ENCODE assay signal across 16 cellular contexts in genomic region chr11:121540627-121541026, GRCh38.
DNase-seq lines count a peak whose midpoint lies in the region; ATAC-seq, FAIRE-seq and TF ChIP-seq lines count a peak whose summit lies in the region.
"Had no signal": no experiment of that assay in that cellular context is flagged by ENCODE, and none has a peak within 500 bp of the region (broad histone marks: within the 10 kb centered on the region; RNA-seq: fewer than 3 reads in every experiment).

No MANE protein-coding gene starts in this region.

- BruUV-seq in OCI-LY7 (replicated peaks; lab: Mats Ljungman, UMichigan) = TSS peak; percentile 6

- intact Hi-C loops in OCI-LY7 (cut with micrococcal nuclease; ENCODE audit: unreplicated experiment) (no loop called here), ovary (cut with DNase I) (no loop called here)

- H3K9me2 ChIP-seq in OCI-LY7 (ENCODE audit: insufficient read depth, low read length) = no peaks in the 10 kb centered on the region

- H3K36me3 ChIP-seq in OCI-LY7 (ENCODE audit: insufficient read depth, low read length) (peaks cover 97% of the 10 kb centered on the region), ovary (no peaks in the 10 kb centered on the region)
- H3K36me3 ChIP-seq: SJSA1 had no signal

- no peak overlapping the region for H2AFZ ChIP-seq in OCI-LY7 (ENCODE audit: low read length)

- H3K9me3 ChIP-seq in OCI-LY7 (ENCODE audit: low read length) (no peaks in the 10 kb centered on the region), ovary (no peaks in the 10 kb centered on the region)
- H3K9me3 ChIP-seq: SJSA1, suprapubic skin had no signal

- WGBS in ovary, 3 donors = 85 to 93% (median 90%) methylated on average over 3 of the region's 3 CpGs

- H4K20me1 ChIP-seq in OCI-LY7 (ENCODE audit: insufficient read depth, low read length) = no peaks in the 10 kb centered on the region; the same call in 1 of the 2 replicates

- POLR2A ChIA-PET in OCI-LY7 (lab: Charles Lee) = interaction anchor here (0.7 to 1.3 kb wide), 4 partner anchors 13 to 155 kb away, joined by 3 to 7 read pairs (median 4); no protein-coding TSS in a partner anchor

- ATAC-seq in GM19395 (IDR thresholded peaks at IDR 0.05; ENCODE audit: unreplicated experiment) = no peak

- H3K4me1 ChIP-seq in OCI-LY7 (ENCODE audit: insufficient read depth, low read length, poor library complexity, severe bottlenecking) (peaks cover 71% of the 10 kb centered on the region), ovary (ENCODE audit: insufficient read depth) (no peaks in the 10 kb centered on the region)
- H3K4me1 ChIP-seq: SJSA1, suprapubic skin had no signal

- no peaks in the 10 kb centered on the region for H3K27me3 ChIP-seq in ovary
- H3K27me3 ChIP-seq: SJSA1, suprapubic skin had no signal

- DNase-seq in DMS 273 (lab: John Stamatoyannopoulos, UW; ENCODE audit: unreplicated experiment) = peak; percentile 6
- no peak for DNase-seq in DMS 273 treated with DMSO at 0.1 percent for 48 hours (lab: John Stamatoyannopoulos, UW)
- DNase-seq in GM18507 (ENCODE audit: extremely low spot score, insufficient read length, low read depth) = no peak
- DNase-seq in OCI-LY7 (ENCODE audit: low spot score) = no peak
- peak; percentile 19 for DNase-seq in fibroblast of mammary gland (ENCODE audit: low read depth)
- no peak for DNase-seq in ovary
- DNase-seq in superior temporal gyrus (ENCODE audit: extremely low spot score) = no peak
- DNase-seq: activated CD4-positive, alpha-beta T cell treated with anti-CD3 and anti-CD28 coated beads, Interleukin-2, amount 50 U/mL, for 48 hours; central memory CD4-positive, alpha-beta T cell; stimulated activated CD4-positive, alpha-beta T cell treated with anti-CD3 and anti-CD28 coated beads, Interleukin-15, amount 100 ng/mL, for 24 hours had no signal

- TF ChIP-seq EP300 in ovary (IDR thresholded peaks at IDR 0.05) = no peak

- FAIRE-seq in GM18507 (lab: Jason Lieb, UNC) = peak; percentile 60
- FAIRE-seq: frontal cortex had no signal

- H3K4me3 ChIP-seq in OCI-LY7 (ENCODE audit: low read depth, low read length, poor library complexity, severe bottlenecking) (no peak overlapping the region), fibroblast of mammary gland (ENCODE audit: control insufficient read depth, low read depth, low read length) (no peak overlapping the region), ovary (no peak overlapping the region)
- H3K4me3 ChIP-seq: lung, SJSA1, suprapubic skin had no signal

- CTCF ChIA-PET in OCI-LY7 (lab: Charles Lee; ENCODE audit: unreplicated experiment) = no interaction called here

- no peak for TF ChIP-seq CTCF in OCI-LY7 (conservative IDR thresholded peaks at IDR 0.05; ENCODE audit: low read length)
- no peak for TF ChIP-seq CTCF in fibroblast of mammary gland (conservative IDR thresholded peaks at IDR 0.05; ENCODE audit: control insufficient read depth, insufficient read depth, low read depth, low read length)
- no peak for TF ChIP-seq CTCF in ovary (IDR thresholded peaks at IDR 0.05)

- peaks cover 92% of the 10 kb centered on the region for H3K79me2 ChIP-seq in OCI-LY7 (ENCODE audit: insufficient read depth, low read depth, low read length)

- H3K27ac ChIP-seq in OCI-LY7 (ENCODE audit: low read depth, low read length, poor library complexity, severe bottlenecking) = no peak overlapping the region
- H3K27ac ChIP-seq in ovary = no peak overlapping the region
- H3K27ac ChIP-seq: 22Rv1, SJSA1, suprapubic skin had no signal

- no peak overlapping the region for H3K4me2 ChIP-seq in OCI-LY7 (ENCODE audit: low read length)

- TF ChIP-seq POLR2A in ovary (IDR thresholded peaks at IDR 0.05) = no peak

Comparison
In these comparisons a context has a peak if more than half of its experiments do, and no peak if none do; other contexts are left out.
1. DNase-seq: peak in DMS 273 (single experiment) and fibroblast of mammary gland (single experiment); none in DMS 273 treated with DMSO at 0.1 percent for 48 hours (single experiment), GM18507 (single experiment), OCI-LY7 (single experiment), ovary (0 of 5) and superior temporal gyrus (single experiment).